16 cellular contexts compared by ENCODE assay signal in the genomic region with DNA sequence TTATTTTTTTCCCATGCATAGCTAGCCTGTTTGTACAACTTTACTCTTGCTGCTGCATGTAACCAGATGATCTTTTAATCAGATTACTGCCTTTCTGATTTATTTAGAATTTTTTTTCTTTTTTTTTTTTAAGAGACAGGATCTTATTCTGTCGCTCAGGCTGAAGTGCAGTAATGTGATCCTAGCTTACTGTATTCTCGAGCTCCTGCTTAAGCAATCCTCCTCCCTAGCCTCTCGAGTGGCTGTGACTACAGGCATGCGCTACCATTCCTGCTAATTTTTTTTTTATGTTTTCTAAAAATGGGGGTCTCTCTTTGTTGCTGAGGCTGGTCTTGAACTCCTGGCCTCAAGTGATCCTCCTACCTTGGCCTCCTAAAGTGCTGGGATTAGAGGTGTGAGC.
"Had no signal": no experiment of that assay in that cellular context is flagged by ENCODE, and none has a peak within 500 bp of the region (broad histone marks: within the 10 kb centered on the region; RNA-seq: fewer than 3 reads in every experiment).

No MANE protein-coding gene starts in this region.

- ATAC-seq: heart left ventricle, lower lobe of right lung, natural killer cell, right cardiac atrium had no signal

- H3K9me3 ChIP-seq: heart left ventricle, left ventricle myocardium inferior, lower lobe of right lung had no signal

- H3K27ac ChIP-seq: dorsolateral prefrontal cortex, heart left ventricle, left ventricle myocardium inferior, lower lobe of right lung had no signal

- DNase-seq: cortex of kidney; dorsolateral prefrontal cortex; effector CD8-positive, alpha-beta T cell; foreskin melanocyte; heart left ventricle; hypothalamus; islet precursor cell; left ventricle myocardium inferior; lower lobe of right lung; natural killer cell; posterior cingulate gyrus; right cardiac atrium; small intestine; stimulated activated CD4-positive, alpha-beta T cell treated with anti-CD3 and anti-CD28 coated beads, Interleukin-12 subunit alpha, Interleukin-12 subunit beta, amount 100 ng/mL, for 4 hours; stimulated activated CD4-positive, alpha-beta T cell treated with anti-CD3 and anti-CD28 coated beads, Interleukin-2, amount 100 ng/mL, for 48 hours; stimulated activated naive CD4-positive, alpha-beta T cell treated with Interleukin-2 at 50 U/mL for 16 hours had no signal

- H3K4me3 ChIP-seq: dorsolateral prefrontal cortex, heart left ventricle, left ventricle myocardium inferior, lower lobe of right lung had no signal

- H3K36me3 ChIP-seq: left ventricle myocardium inferior had no signal

- H3K27me3 ChIP-seq: dorsolateral prefrontal cortex, heart left ventricle had no signal
